Comparison of ENCODE assay signal across 22 cellular contexts in the genomic region with DNA sequence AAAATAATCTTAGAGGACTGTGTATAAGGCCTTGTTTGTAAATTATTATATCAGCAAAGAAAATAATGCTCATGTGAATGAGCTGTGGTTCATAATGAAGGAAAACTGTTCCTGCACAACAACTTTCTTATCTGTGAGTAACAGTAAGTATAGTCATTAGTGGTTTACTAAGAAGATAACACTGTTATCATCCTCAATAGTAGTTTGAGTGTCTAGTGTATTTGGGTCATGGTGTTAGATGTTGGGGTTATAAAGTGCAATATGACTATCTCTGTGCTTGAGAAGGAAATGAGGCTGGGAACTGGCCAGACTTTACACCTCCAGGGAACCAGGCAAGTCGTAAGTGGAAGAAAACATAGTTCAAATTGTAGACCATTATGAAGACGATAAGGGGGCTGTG.
"Had no signal": no experiment of that assay in that cellular context is flagged by ENCODE, and none has a peak within 500 bp of the region (broad histone marks: within the 10 kb centered on the region; RNA-seq: fewer than 3 reads in every experiment).

No MANE protein-coding gene starts in this region.

- H3K9me3 Mint-ChIP-seq: effector memory CD8-positive, alpha-beta T cell; natural killer cell; neural crest cell; stimulated activated effector memory CD8-positive, alpha-beta T cell treated with anti-CD3 and anti-CD28 coated beads, Interleukin-12 subunit alpha, Interleukin-12 subunit beta, amount 100 ng/mL, for 72 hours; type B pancreatic cell had no signal

- H3K4me1 Mint-ChIP-seq: neural crest cell had no signal

- ATAC-seq: effector memory CD8-positive, alpha-beta T cell; gastroesophageal sphincter; natural killer cell; stimulated activated effector memory CD8-positive, alpha-beta T cell treated with anti-CD3 and anti-CD28 coated beads, Interleukin-12 subunit alpha, Interleukin-12 subunit beta, amount 100 ng/mL, for 72 hours; stimulated activated naive CD8-positive, alpha-beta T cell treated with anti-CD3 and anti-CD28 coated beads, Interleukin-15, Interleukin-2, amounts not matched to agents 100 U/mL and 50 U/mL, for 24 hours had no signal

- H3K4me1 ChIP-seq: esophagus squamous epithelium, suprapubic skin, thyroid gland, uterus had no signal

- H3K4me3 ChIP-seq: esophagus squamous epithelium, gastroesophageal sphincter, smooth muscle cell, suprapubic skin, thyroid gland, uterus had no signal

- H3K36me3 ChIP-seq: uterus had no signal

- H3K27ac Mint-ChIP-seq: dendritic cell treated with granulocyte-macrophage colony-stimulating factor and Interleukin-4, amounts not matched to agents 40 ng/mL and 50 ng/mL, for 4 days; effector memory CD8-positive, alpha-beta T cell; natural killer cell; stimulated activated effector memory CD8-positive, alpha-beta T cell treated with anti-CD3 and anti-CD28 coated beads, Interleukin-12 subunit alpha, Interleukin-12 subunit beta, amount 100 ng/mL, for 72 hours; type B pancreatic cell had no signal

- H3K4me3 Mint-ChIP-seq: dendritic cell treated with granulocyte-macrophage colony-stimulating factor and Interleukin-4, amounts not matched to agents 40 ng/mL and 50 ng/mL, for 4 days; effector memory CD8-positive, alpha-beta T cell; natural killer cell; neural crest cell; stimulated activated effector memory CD8-positive, alpha-beta T cell treated with anti-CD3 and anti-CD28 coated beads, Interleukin-12 subunit alpha, Interleukin-12 subunit beta, amount 100 ng/mL, for 72 hours; type B pancreatic cell had no signal

- H3K27ac ChIP-seq: epithelial cell of prostate, esophagus squamous epithelium, gastroesophageal sphincter, suprapubic skin, thyroid gland, uterus had no signal

- H3K27me3 ChIP-seq: esophagus squamous epithelium, gastroesophageal sphincter, suprapubic skin, thyroid gland, uterus had no signal

- H3K9me3 ChIP-seq: esophagus squamous epithelium, gastroesophageal sphincter, suprapubic skin, thyroid gland, uterus had no signal

- H3K27me3 Mint-ChIP-seq: dendritic cell treated with granulocyte-macrophage colony-stimulating factor and Interleukin-4, amounts not matched to agents 40 ng/mL and 50 ng/mL, for 4 days; effector memory CD8-positive, alpha-beta T cell; type B pancreatic cell had no signal

- DNase-seq: effector memory CD8-positive, alpha-beta T cell; esophagus squamous epithelium; foreskin fibroblast; kidney; left cardiac atrium; mammary epithelial cell; natural killer cell; posterior cingulate gyrus; stimulated activated CD4-positive, alpha-beta T cell treated with anti-CD3 and anti-CD28 coated beads, Interleukin-2, amount 100 ng/mL, for 48 hours; stimulated activated CD8-positive, alpha-beta memory T cell treated with anti-CD3 and anti-CD28 coated beads, Interleukin-4, amount 100 ng/mL, for 48 hours; stimulated activated naive CD8-positive, alpha-beta T cell treated with anti-CD3 and anti-CD28 coated beads, Interleukin-15, Interleukin-2, amounts not matched to agents 100 U/mL and 50 U/mL, for 24 hours; thyroid gland; uterus had no signal

- FAIRE-seq: colon, kidney had no signal
